ENCODE assay signal across 19 cellular contexts in the genomic region with DNA sequence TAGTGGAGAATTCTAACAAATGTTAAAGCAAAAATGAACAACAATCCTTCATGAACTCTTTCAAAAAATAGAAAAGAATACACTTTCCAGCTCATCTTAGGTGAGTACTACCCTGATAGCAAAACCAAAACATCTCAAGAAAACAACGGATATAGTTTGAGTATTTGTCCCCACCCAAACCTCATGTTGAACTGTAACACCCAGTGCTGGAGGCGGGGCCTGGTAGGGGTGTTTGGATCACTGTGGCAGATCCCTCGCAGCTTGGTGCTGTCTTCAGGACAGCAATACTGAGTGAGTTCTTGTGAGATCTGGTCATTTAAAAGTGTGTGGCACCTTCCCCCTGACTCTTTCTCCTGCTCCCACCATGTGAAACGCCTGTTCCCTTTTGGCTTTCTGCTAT. TPM values are rescaled to one million over a fixed set of nuclear protein-coding genes. Genes with fewer than 3 reads are reported as not detected.
DNase-seq lines count a peak whose midpoint lies in the region; ATAC-seq and TF ChIP-seq lines count a peak whose summit lies in the region.
"Had no signal": no experiment of that assay in that cellular context is flagged by ENCODE, and none has a peak within 500 bp of the region (broad histone marks: within the 10 kb centered on the region; RNA-seq: fewer than 3 reads in every experiment).

No MANE protein-coding gene starts in this region.

- H3K9ac ChIP-seq in endodermal cell (ENCODE audit: extremely low read depth, low read length, poor library complexity, severe bottlenecking), result no peak overlapping the region
- H3K9ac ChIP-seq: BLaER1 treated with 17β-estradiol and CSF1 and Interleukin-3, amounts not matched to agents 10 nM and 100 nM had no signal

- peak overlapping the region; percentile 67 for H3K27ac Mint-ChIP-seq in activated CD8-positive, alpha-beta memory T cell treated with anti-CD3 and anti-CD28 coated beads, Interleukin-2, amount 10 ng/mL, durations not matched to agents 7 days and 5 days
- H3K27ac Mint-ChIP-seq in T-cell (peak overlapping the region; percentile 84 to 92), natural killer cell (peak overlapping the region; percentile 22 to 68), endodermal cell (no peak overlapping the region)
- H3K27ac Mint-ChIP-seq: HFFc6 had no signal

- no peak overlapping the region for H3K4me3 ChIP-seq in endodermal cell (ENCODE audit: low read length)
- H3K4me3 ChIP-seq: BLaER1 treated with 17β-estradiol and CSF1 and Interleukin-3, amounts not matched to agents 10 nM and 100 nM had no signal

- no peaks in the 10 kb centered on the region for H3K27me3 Mint-ChIP-seq in activated CD8-positive, alpha-beta memory T cell treated with anti-CD3 and anti-CD28 coated beads, Interleukin-2, amount 10 ng/mL, durations not matched to agents 7 days and 5 days
- no peaks in the 10 kb centered on the region for H3K27me3 Mint-ChIP-seq in T-cell
- H3K27me3 Mint-ChIP-seq in natural killer cell (ENCODE audit: low read depth in 2 of 2), result no peaks in the 10 kb centered on the region
- H3K27me3 Mint-ChIP-seq in endodermal cell (ENCODE audit: insufficient read depth), result no peaks in the 10 kb centered on the region

- peaks cover 5% of the 10 kb centered on the region for H3K4me1 Mint-ChIP-seq in activated CD8-positive, alpha-beta memory T cell treated with anti-CD3 and anti-CD28 coated beads, Interleukin-2, amount 10 ng/mL, durations not matched to agents 7 days and 5 days
- H3K4me1 Mint-ChIP-seq in T-cell, result peaks cover 0 to 13% (median 6%) of the 10 kb centered on the region in 3 donors
- peaks cover 0 to 8% of the 10 kb centered on the region in 2 donors for H3K4me1 Mint-ChIP-seq in natural killer cell
- H3K4me1 Mint-ChIP-seq in endodermal cell, result peaks cover 28% of the 10 kb centered on the region

- no peak overlapping the region for H3K4me3 Mint-ChIP-seq in activated CD8-positive, alpha-beta memory T cell treated with anti-CD3 and anti-CD28 coated beads, Interleukin-2, amount 10 ng/mL, durations not matched to agents 7 days and 5 days
- peak overlapping the region in 1 of 3 donors; percentile 59 for H3K4me3 Mint-ChIP-seq in T-cell
- H3K4me3 Mint-ChIP-seq in natural killer cell, result peak overlapping the region; percentile 19
- H3K4me3 Mint-ChIP-seq in endodermal cell, result no peak overlapping the region
- H3K4me3 Mint-ChIP-seq: HFFc6 had no signal

- WGBS in endodermal cell (ENCODE audit: insufficient coverage in 1 of 2, insufficient read length in 1 of 2), 2 experiments, result 96 to 100% methylated on average over 1 to 4 of the region's 4 CpGs

- POLR2A ChIA-PET in T-cell (lab: Charles Lee), result interaction anchor here in 1 of 2 donors (0.6 kb wide), 1 partner anchor 29 kb away, joined by 3 read pairs; no protein-coding TSS in a partner anchor

- no peak overlapping the region for H3K27ac ChIP-seq in endodermal cell (ENCODE audit: low read depth, low read length)
- H3K27ac ChIP-seq: BLaER1 treated with 17β-estradiol and CSF1 and Interleukin-3, amounts not matched to agents 10 nM and 100 nM had no signal

- H3K4me1 ChIP-seq in endodermal cell (ENCODE audit: control insufficient read depth, insufficient read depth, low read length), result peaks cover 7% of the 10 kb centered on the region
- H3K4me1 ChIP-seq: BLaER1 treated with 17β-estradiol and CSF1 and Interleukin-3, amounts not matched to agents 10 nM and 100 nM had no signal

- no peaks in the 10 kb centered on the region for H3K27me3 ChIP-seq in endodermal cell (ENCODE audit: control insufficient read depth, insufficient read depth, low read length, poor library complexity, severe bottlenecking)
- H3K27me3 ChIP-seq: BLaER1 treated with 17β-estradiol and CSF1 and Interleukin-3, amounts not matched to agents 10 nM and 100 nM had no signal

- no peaks in the 10 kb centered on the region for H3K9me3 Mint-ChIP-seq in activated CD8-positive, alpha-beta memory T cell treated with anti-CD3 and anti-CD28 coated beads, Interleukin-2, amount 10 ng/mL, durations not matched to agents 7 days and 5 days (ENCODE audit: low read depth)
- H3K9me3 Mint-ChIP-seq in T-cell (no peaks in the 10 kb centered on the region), natural killer cell (no peaks in the 10 kb centered on the region), endodermal cell (no peaks in the 10 kb centered on the region)
- H3K9me3 Mint-ChIP-seq: HFFc6 had no signal

- peak; percentile 23 for ATAC-seq in activated CD8-positive, alpha-beta memory T cell treated with anti-CD3 and anti-CD28 coated beads, Interleukin-2, amount 10 ng/mL, durations not matched to agents 7 days and 5 days
- ATAC-seq in T-cell (replicated peaks in 1 of 4) (peak in 3 of 4 experiments; percentile 54 to 73 (median 71)), natural killer cell (peak; percentile 60 to 78 (median 70))

- no peak for DNase-seq in activated CD8-positive, alpha-beta memory T cell treated with anti-CD3 and anti-CD28 coated beads, Interleukin-2, amount 10 ng/mL, durations not matched to agents 7 days and 5 days
- no peak for DNase-seq in activated CD8-positive, alpha-beta memory T cell treated with anti-CD3 and anti-CD28 coated beads, Interleukin-2, amount 50 U/mL, for 48 hours
- DNase-seq in T-cell (peak in 9 of 34 experiments; percentile 4 to 27 (median 9)), natural killer cell (no peak), endodermal cell (no peak), cerebellar cortex (ENCODE audit: low spot score) (no peak), NCI-H748 (lab: John Stamatoyannopoulos, UW; ENCODE audit: unreplicated experiment) (no peak)
- peak; percentile 23 for DNase-seq in activated effector memory CD4-positive, alpha-beta T cell treated with Interleukin-2 at 50 U/mL for 16 hours
- DNase-seq: COR-L47, DMS 273 treated with DMSO at 0.1 percent for 48 hours, GDM1, H7, HFFc6, NCI-H1105 treated with DMSO at 0.1 percent for 48 hours, NCI-H1694 treated with DMSO at 0.1 percent for 48 hours, NCI-H510A, NCI-H774, Right ventricle myocardium superior had no signal

- peaks cover 58% of the 10 kb centered on the region for H3K36me3 ChIP-seq in endodermal cell (ENCODE audit: control insufficient read depth, insufficient read depth, low read length)

- no peaks in the 10 kb centered on the region for H3K9me3 ChIP-seq in endodermal cell (ENCODE audit: control insufficient read depth, low read length)

- TF ChIP-seq CTCF in natural killer cell (IDR thresholded peaks at IDR 0.05), result no peak
- no peak for TF ChIP-seq CTCF in endodermal cell (conservative IDR thresholded peaks at IDR 0.05)

- CTCF ChIA-PET in activated CD8-positive, alpha-beta memory T cell treated with anti-CD3 and anti-CD28 coated beads, Interleukin-2, amount 10 ng/mL, durations not matched to agents 7 days and 5 days (lab: Charles Lee), result interaction anchor here (1.3 to 2.4 kb wide), 3 partner anchors 9 to 10 kb away, joined by 3 to 5 read pairs (median 4); no protein-coding TSS in a partner anchor
- CTCF ChIA-PET in T-cell (lab: Charles Lee), result interaction anchor here in 1 of 2 donors (0.7 to 0.8 kb wide), 2 partner anchors 8 to 15 kb away, joined by 3 to 5 read pairs; no protein-coding TSS in a partner anchor

- peaks cover 70% of the 10 kb centered on the region for H3K36me3 Mint-ChIP-seq in activated CD8-positive, alpha-beta memory T cell treated with anti-CD3 and anti-CD28 coated beads, Interleukin-2, amount 10 ng/mL, durations not matched to agents 7 days and 5 days
- H3K36me3 Mint-ChIP-seq in T-cell (peaks cover 59% of the 10 kb centered on the region), natural killer cell (peaks cover 24% of the 10 kb centered on the region), endodermal cell (ENCODE audit: low read depth) (peaks cover 60% of the 10 kb centered on the region)

- intact Hi-C loops in natural killer cell (cut with micrococcal nuclease), result no loop called here

RNA-seq across cellular contexts. Expression of a gene that starts 27.0 kb away (rescaled TPM):
- 100 to 1,000 TPM; 123 to 143 TPM for total RNA-seq in activated CD8-positive, alpha-beta memory T cell treated with anti-CD3 and anti-CD28 coated beads, Interleukin-2, amount 10 ng/mL, durations not matched to agents 7 days and 5 days
- 10 to 100 TPM; 33.7 to 41.9 (median 36.8) TPM for total RNA-seq in T-cell
- total RNA-seq in natural killer cell, result 10 to 100 TPM; 27.6 to 33.6 (median 31.2) TPM
- 10 to 100 TPM; 42.6 to 45.5 TPM for total RNA-seq in endodermal cell
- 36.3 TPM for polyA plus RNA-seq in endodermal cell (2013, experiment 1 of 2)
- polyA plus RNA-seq in endodermal cell (2013, experiment 2 of 2), result 34.4 TPM

RNA-seq across cellular contexts. Expression of a gene that starts 27.7 kb away (rescaled TPM):
- 10 to 100 TPM; 52.6 to 69.8 TPM for total RNA-seq in activated CD8-positive, alpha-beta memory T cell treated with anti-CD3 and anti-CD28 coated beads, Interleukin-2, amount 10 ng/mL, durations not matched to agents 7 days and 5 days
- total RNA-seq in T-cell, result 10 to 100 TPM; 60.3 to 65.1 (median 62.7) TPM
- 100 to 1,000 TPM in 2 of 3 donors, 10 to 100 TPM in 1; 83.0 to 113 (median 107) TPM for total RNA-seq in natural killer cell
- 10 to 100 TPM; 32.5 to 33.6 TPM for total RNA-seq in endodermal cell
- polyA plus RNA-seq in endodermal cell (2013, experiment 1 of 2), result 33.1 TPM
- polyA plus RNA-seq in endodermal cell (2013, experiment 2 of 2), result 33.1 TPM

RNA-seq across cellular contexts. Expression of a gene that starts 56.4 kb away (rescaled TPM):
- 10 to 100 TPM; 69.3 to 71.1 TPM for total RNA-seq in activated CD8-positive, alpha-beta memory T cell treated with anti-CD3 and anti-CD28 coated beads, Interleukin-2, amount 10 ng/mL, durations not matched to agents 7 days and 5 days
- total RNA-seq in T-cell (10 to 100 TPM; 37.5 to 57.6 (median 55.5) TPM), natural killer cell (10 to 100 TPM; 21.6 to 25.4 (median 24.0) TPM), endodermal cell (10 to 100 TPM; 61.3 to 81.6 TPM)
- 92.2 TPM for polyA plus RNA-seq in endodermal cell (2013, experiment 1 of 2)
- polyA plus RNA-seq in endodermal cell (2013, experiment 2 of 2), result 77.7 TPM

RNA-seq across cellular contexts. Expression of a gene that starts 56.6 kb away (rescaled TPM):
- 10 to 100 TPM; 29.4 to 31.6 TPM for total RNA-seq in activated CD8-positive, alpha-beta memory T cell treated with anti-CD3 and anti-CD28 coated beads, Interleukin-2, amount 10 ng/mL, durations not matched to agents 7 days and 5 days
- 10 to 100 TPM; 22.1 to 40.2 (median 38.2) TPM for total RNA-seq in T-cell
- total RNA-seq in natural killer cell, result 10 to 100 TPM; 24.3 to 42.5 (median 39.3) TPM
- total RNA-seq in endodermal cell, result 10 to 100 TPM; 35.3 to 37.2 TPM
- polyA plus RNA-seq in endodermal cell (2013, experiment 1 of 2), result 28.5 TPM
- polyA plus RNA-seq in endodermal cell (2013, experiment 2 of 2), result 26.4 TPM
